32 cellular contexts compared by ENCODE assay signal in genomic region chr7:133164444-133164843, GRCh38.
"Had no signal": no experiment of that assay in that cellular context is flagged by ENCODE, and none has a peak within 500 bp of the region (broad histone marks: within the 10 kb centered on the region; RNA-seq: fewer than 3 reads in every experiment).

No MANE protein-coding gene starts in this region.

- H3K4me1 ChIP-seq: ascending aorta, gastrocnemius medialis, left ventricle myocardium inferior, pancreas, prostate gland, sigmoid colon, stomach, tibial artery had no signal

- H2AFZ ChIP-seq: hepatocyte had no signal

- H3K27me3 ChIP-seq: ascending aorta, gastrocnemius medialis, pancreas, sigmoid colon, tibial artery had no signal

- H3K27ac ChIP-seq: ascending aorta, brain microvascular endothelial cell, coronary artery, dorsolateral prefrontal cortex, gastrocnemius medialis, hepatocyte, left ventricle myocardium inferior, pancreas, prostate gland, sigmoid colon, stomach, tibial artery had no signal

- H3K9me3 Mint-ChIP-seq: activated CD4-positive, alpha-beta memory T cell treated with anti-CD3 and anti-CD28 coated beads, Interleukin-2, amount 10 ng/mL, durations not matched to agents 7 days and 5 days; activated CD4-positive, alpha-beta T cell treated with anti-CD3 and anti-CD28 coated beads, Interleukin-2, amount 10 ng/mL, durations not matched to agents 7 days and 5 days; activated naive CD4-positive, alpha-beta T cell treated with anti-CD3 and anti-CD28 coated beads, Interleukin-2, amount 10 ng/mL, durations not matched to agents 7 days and 5 days; activated naive CD8-positive, alpha-beta T cell treated with anti-CD3 and anti-CD28 coated beads, Interleukin-2, amount 10 ng/mL, durations not matched to agents 7 days and 5 days; activated T-cell treated with anti-CD3 and anti-CD28 coated beads, Interleukin-2, amount 50 U/mL, for 24 hours; nephron; stimulated activated memory B cell treated with anti-CD40 and anti-IgM and Interleukin-4, amounts not matched to agents 10 μg/mL and 1 μg/mL and 100 μg/mL, for 72 hours; WTC11 had no signal

- H3K36me3 ChIP-seq: ascending aorta, brain microvascular endothelial cell, gastrocnemius medialis, left ventricle myocardium inferior, pancreas, prostate gland, sigmoid colon, stomach, tibial artery had no signal

- H3K4me3 Mint-ChIP-seq: activated CD4-positive, alpha-beta memory T cell treated with anti-CD3 and anti-CD28 coated beads, Interleukin-2, amount 10 ng/mL, durations not matched to agents 7 days and 5 days; activated CD4-positive, alpha-beta T cell treated with anti-CD3 and anti-CD28 coated beads, Interleukin-2, amount 10 ng/mL, durations not matched to agents 7 days and 5 days; activated naive CD4-positive, alpha-beta T cell treated with anti-CD3 and anti-CD28 coated beads, Interleukin-2, amount 10 ng/mL, durations not matched to agents 7 days and 5 days; activated naive CD8-positive, alpha-beta T cell treated with anti-CD3 and anti-CD28 coated beads, Interleukin-2, amount 10 ng/mL, durations not matched to agents 7 days and 5 days; activated T-cell treated with anti-CD3 and anti-CD28 coated beads, Interleukin-2, amount 50 U/mL, for 24 hours; nephron; stimulated activated memory B cell treated with anti-CD40 and anti-IgM and Interleukin-4, amounts not matched to agents 10 μg/mL and 1 μg/mL and 100 μg/mL, for 72 hours; WTC11 had no signal

- H3K27ac Mint-ChIP-seq: activated CD4-positive, alpha-beta memory T cell treated with anti-CD3 and anti-CD28 coated beads, Interleukin-2, amount 10 ng/mL, durations not matched to agents 7 days and 5 days; activated CD4-positive, alpha-beta T cell treated with anti-CD3 and anti-CD28 coated beads, Interleukin-2, amount 10 ng/mL, durations not matched to agents 7 days and 5 days; activated naive CD4-positive, alpha-beta T cell treated with anti-CD3 and anti-CD28 coated beads, Interleukin-2, amount 10 ng/mL, durations not matched to agents 7 days and 5 days; activated naive CD8-positive, alpha-beta T cell treated with anti-CD3 and anti-CD28 coated beads, Interleukin-2, amount 10 ng/mL, durations not matched to agents 7 days and 5 days; activated T-cell treated with anti-CD3 and anti-CD28 coated beads, Interleukin-2, amount 50 U/mL, for 24 hours; nephron; stimulated activated memory B cell treated with anti-CD40 and anti-IgM and Interleukin-4, amounts not matched to agents 10 μg/mL and 1 μg/mL and 100 μg/mL, for 72 hours; WTC11 had no signal

- ATAC-seq: gastrocnemius medialis, pancreas, WTC11 had no signal

- H3K4me1 Mint-ChIP-seq: activated CD4-positive, alpha-beta memory T cell treated with anti-CD3 and anti-CD28 coated beads, Interleukin-2, amount 10 ng/mL, durations not matched to agents 7 days and 5 days; activated CD4-positive, alpha-beta T cell treated with anti-CD3 and anti-CD28 coated beads, Interleukin-2, amount 10 ng/mL, durations not matched to agents 7 days and 5 days; activated naive CD4-positive, alpha-beta T cell treated with anti-CD3 and anti-CD28 coated beads, Interleukin-2, amount 10 ng/mL, durations not matched to agents 7 days and 5 days; activated naive CD8-positive, alpha-beta T cell treated with anti-CD3 and anti-CD28 coated beads, Interleukin-2, amount 10 ng/mL, durations not matched to agents 7 days and 5 days; nephron; stimulated activated memory B cell treated with anti-CD40 and anti-IgM and Interleukin-4, amounts not matched to agents 10 μg/mL and 1 μg/mL and 100 μg/mL, for 72 hours had no signal

- H3K79me2 ChIP-seq: hepatocyte had no signal

- H3K4me3 ChIP-seq: ascending aorta, coronary artery, dorsolateral prefrontal cortex, gastrocnemius medialis, hepatocyte, left ventricle myocardium inferior, lung, pancreas, prostate gland, sigmoid colon, stomach, tibial artery had no signal

- H3K4me2 ChIP-seq: hepatocyte had no signal

- H3K9me3 ChIP-seq: ascending aorta, gastrocnemius medialis, left ventricle myocardium inferior, pancreas, prostate gland, sigmoid colon, stomach, tibial artery had no signal

- DNase-seq: activated CD4-positive, alpha-beta memory T cell treated with anti-CD3 and anti-CD28 coated beads, Interleukin-2, amount 10 ng/mL, durations not matched to agents 7 days and 5 days; activated CD4-positive, alpha-beta T cell treated with anti-CD3 and anti-CD28 coated beads for 1 hour; activated CD4-positive, alpha-beta T cell treated with anti-CD3 and anti-CD28 coated beads, Interleukin-2, amount 10 ng/mL, durations not matched to agents 7 days and 5 days; activated CD8-positive, alpha-beta memory T cell treated with anti-CD3 and anti-CD28 coated beads, Interleukin-2, amount 50 U/mL, for 48 hours; activated gamma-delta T cell; activated naive CD4-positive, alpha-beta T cell treated with anti-CD3 and anti-CD28 coated beads, Interleukin-2, amount 10 ng/mL, durations not matched to agents 7 days and 5 days; activated naive CD8-positive, alpha-beta T cell treated with anti-CD3 and anti-CD28 coated beads, Interleukin-2, amount 10 ng/mL, durations not matched to agents 7 days and 5 days; activated T-cell treated with anti-CD3 and anti-CD28 coated beads, Interleukin-2, amount 50 U/mL, for 24 hours; brain microvascular endothelial cell; dorsolateral prefrontal cortex; effector memory CD4-positive, alpha-beta T cell; erythroblast; gastrocnemius medialis; glutamatergic neuron; islet precursor cell; left ventricle myocardium inferior; pancreas; retina; sigmoid colon; small intestine; stimulated activated CD4-positive, alpha-beta T cell treated with anti-CD3 and anti-CD28 coated beads, Interleukin-4, amount 100 ng/mL, for 4 hours; stimulated activated CD8-positive, alpha-beta memory T cell treated with anti-CD3 and anti-CD28 coated beads, Interleukin-4, amount 100 ng/mL, for 48 hours; stomach; tibial artery had no signal

- H3K36me3 Mint-ChIP-seq: activated naive CD4-positive, alpha-beta T cell treated with anti-CD3 and anti-CD28 coated beads, Interleukin-2, amount 10 ng/mL, durations not matched to agents 7 days and 5 days; activated naive CD8-positive, alpha-beta T cell treated with anti-CD3 and anti-CD28 coated beads, Interleukin-2, amount 10 ng/mL, durations not matched to agents 7 days and 5 days; stimulated activated memory B cell treated with anti-CD40 and anti-IgM and Interleukin-4, amounts not matched to agents 10 μg/mL and 1 μg/mL and 100 μg/mL, for 72 hours; WTC11 had no signal

- H3K27me3 Mint-ChIP-seq: activated naive CD4-positive, alpha-beta T cell treated with anti-CD3 and anti-CD28 coated beads, Interleukin-2, amount 10 ng/mL, durations not matched to agents 7 days and 5 days had no signal
